In the genomic region with DNA sequence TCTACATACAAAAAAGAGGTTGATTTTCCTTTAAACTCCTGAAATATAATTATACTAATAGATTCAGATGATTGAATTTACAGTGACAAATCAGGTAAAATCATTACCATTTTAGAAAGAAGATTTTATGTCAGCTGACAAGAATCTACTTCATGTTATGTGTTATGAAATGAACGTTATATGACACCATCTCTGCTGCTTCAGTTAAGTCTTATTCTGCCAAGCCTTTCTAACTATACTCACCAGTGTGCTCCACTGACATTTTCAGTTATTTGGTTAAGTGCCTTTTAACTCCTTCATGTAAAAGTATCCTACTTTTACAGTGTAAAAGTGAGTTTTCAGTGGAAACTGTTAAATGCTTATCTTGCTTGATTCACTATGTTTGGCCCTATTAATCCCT, we compare ENCODE assay signal across 29 cellular contexts.
DNase-seq lines count a peak whose midpoint lies in the region; ATAC-seq, FAIRE-seq and TF ChIP-seq lines count a peak whose summit lies in the region.
"Had no signal": no experiment of that assay in that cellular context is flagged by ENCODE, and none has a peak within 500 bp of the region (broad histone marks: within the 10 kb centered on the region; RNA-seq: fewer than 3 reads in every experiment).

No MANE protein-coding gene starts in this region.

- peaks cover 27% of the 10 kb centered on the region for H3K36me3 ChIP-seq in adipocyte (ENCODE audit: control insufficient read depth, insufficient read depth, low read length, severe bottlenecking)
- H3K36me3 ChIP-seq in fibroblast of lung (ENCODE audit: control insufficient read depth, insufficient read depth, low read length): no peaks in the 10 kb centered on the region
- no peaks in the 10 kb centered on the region for H3K36me3 ChIP-seq in pancreas
- H3K36me3 ChIP-seq: HAP-1, left lung had no signal

- 43 to 65% methylated on average over 1 of the region's 1 CpG for WGBS in pancreas, 2 donors

- no peaks in the 10 kb centered on the region for H3K36me3 Mint-ChIP-seq in activated CD8-positive, alpha-beta T cell treated with anti-CD3 and anti-CD28 coated beads for 36 hours (ENCODE audit: low read depth)
- H3K36me3 Mint-ChIP-seq: activated CD4-positive, alpha-beta memory T cell treated with anti-CD3 and anti-CD28 coated beads for 36 hours; naive thymus-derived CD8-positive, alpha-beta T cell; stimulated activated effector memory CD8-positive, alpha-beta T cell treated with anti-CD3 and anti-CD28 coated beads, Interleukin-12 subunit alpha, Interleukin-12 subunit beta, amount 100 ng/mL, for 72 hours had no signal

- H3K9me3 ChIP-seq in adipocyte (ENCODE audit: control insufficient read depth, low read length) (no peaks in the 10 kb centered on the region), fibroblast of lung (ENCODE audit: control insufficient read depth, insufficient read depth, low read depth, low read length) (no peaks in the 10 kb centered on the region), pancreas (no peaks in the 10 kb centered on the region)
- H3K9me3 ChIP-seq: HAP-1, left lung, testis had no signal

- no peak overlapping the region for H2AFZ ChIP-seq in fibroblast of lung (ENCODE audit: low read length)

- DNase-seq in EH (ENCODE audit: low read depth): peak; percentile 3
- DNase-seq in adipocyte (ENCODE audit: low read depth): peak; percentile 65
- DNase-seq in fibroblast of lung (ENCODE audit: low read depth in 2 of 2): peak; percentile 16 to 76
- DNase-seq in pancreas: no peak
- DNase-seq in activated CD8-positive, alpha-beta T cell treated with anti-CD3 and anti-CD28 coated beads for 36 hours: no peak
- DNase-seq in activated naive CD4-positive, alpha-beta T cell treated with Interleukin-2 at 50 U/mL for 16 hours: no peak
- DNase-seq in activated T-cell treated with anti-CD3 and anti-CD28 coated beads, Interleukin-2, amount 50 U/mL, for 1 hour: no peak
- DNase-seq: activated B cell treated with CpG ODN at 0.5 μM for 24 hours; activated CD4-positive, alpha-beta memory T cell treated with anti-CD3 and anti-CD28 coated beads for 36 hours; activated gamma-delta T cell; Calu3; foreskin melanocyte; left lung; naive thymus-derived CD8-positive, alpha-beta T cell; NCI-H1105; NCI-H2029; NCI-H446; occipital lobe; retina; stimulated activated CD4-positive, alpha-beta T cell treated with anti-CD3 and anti-CD28 coated beads, Interleukin-2, amount 100 ng/mL, for 48 hours; T1000; testis had no signal

- no peak overlapping the region for H3K9ac ChIP-seq in adipocyte (ENCODE audit: low read length)
- no peak overlapping the region for H3K9ac ChIP-seq in fibroblast of lung (ENCODE audit: insufficient read depth, low read length)

- H3K4me2 ChIP-seq in fibroblast of lung (ENCODE audit: extremely low read depth, insufficient read depth, low read length): no peak overlapping the region

- ATAC-seq in pancreas (no peak), GM21390 (IDR thresholded peaks at IDR 0.05; ENCODE audit: unreplicated experiment) (no peak)
- no peak for ATAC-seq in activated CD8-positive, alpha-beta T cell treated with anti-CD3 and anti-CD28 coated beads for 36 hours
- ATAC-seq: HepG2; left lung; naive thymus-derived CD8-positive, alpha-beta T cell; stimulated activated effector memory CD8-positive, alpha-beta T cell treated with anti-CD3 and anti-CD28 coated beads, Interleukin-12 subunit alpha, Interleukin-12 subunit beta, amount 100 ng/mL, for 72 hours had no signal

- H3K4me3 ChIP-seq in adipocyte (ENCODE audit: low read length): no peak overlapping the region
- H3K4me3 ChIP-seq in fibroblast of lung (replicated peaks in 1 of 4; ENCODE audit: control extremely low read depth in 1 of 4, insufficient read depth in 1 of 4, low read depth in 3 of 4, low read length in 4 of 4): no peak overlapping the region
- H3K4me3 ChIP-seq in pancreas: no peak overlapping the region
- H3K4me3 ChIP-seq: HAP-1, left lung, testis had no signal

- intact Hi-C loops in pancreas (cut with DNase I): no loop called here
- intact Hi-C loops in activated CD8-positive, alpha-beta T cell treated with anti-CD3 and anti-CD28 coated beads for 36 hours (cut with micrococcal nuclease): no loop called here

- peaks cover 31% of the 10 kb centered on the region for H3K4me1 ChIP-seq in adipocyte (ENCODE audit: control insufficient read depth, insufficient read depth, low read length)
- peaks cover 3% of the 10 kb centered on the region for H3K4me1 ChIP-seq in fibroblast of lung (ENCODE audit: control insufficient read depth, extremely low read depth, insufficient read depth, low read length)
- no peaks in the 10 kb centered on the region for H3K4me1 ChIP-seq in pancreas
- H3K4me1 ChIP-seq: HAP-1, left lung, testis had no signal

- H4K20me1 ChIP-seq in fibroblast of lung (ENCODE audit: control insufficient read depth, extremely low read depth, insufficient read depth, low read length): no peaks in the 10 kb centered on the region

- H3K27me3 Mint-ChIP-seq in activated CD8-positive, alpha-beta T cell treated with anti-CD3 and anti-CD28 coated beads for 36 hours: peaks cover 2% of the 10 kb centered on the region
- H3K27me3 Mint-ChIP-seq: dendritic cell treated with granulocyte-macrophage colony-stimulating factor and Interleukin-4, amounts not matched to agents 40 ng/mL and 50 ng/mL, for 4 days had no signal

- H3K27me3 ChIP-seq in adipocyte (replicated peaks; ENCODE audit: control insufficient read depth, insufficient read depth, low read length) (no peaks in the 10 kb centered on the region), fibroblast of lung (ENCODE audit: control insufficient read depth, insufficient read depth, low read length) (no peaks in the 10 kb centered on the region), pancreas (no peaks in the 10 kb centered on the region)
- H3K27me3 ChIP-seq: left lung, testis had no signal

- FAIRE-seq in pancreas (lab: Jason Lieb, UNC): peak; percentile 29
- FAIRE-seq: bronchial epithelial cell, HepG2 had no signal

- H3K27ac Mint-ChIP-seq in activated CD8-positive, alpha-beta T cell treated with anti-CD3 and anti-CD28 coated beads for 36 hours: no peak overlapping the region
- H3K27ac Mint-ChIP-seq: activated B cell treated with CpG ODN at 0.5 μM for 24 hours; activated CD4-positive, alpha-beta memory T cell treated with anti-CD3 and anti-CD28 coated beads for 36 hours; dendritic cell treated with granulocyte-macrophage colony-stimulating factor and Interleukin-4, amounts not matched to agents 40 ng/mL and 50 ng/mL, for 4 days; naive thymus-derived CD8-positive, alpha-beta T cell; stimulated activated effector memory CD8-positive, alpha-beta T cell treated with anti-CD3 and anti-CD28 coated beads, Interleukin-12 subunit alpha, Interleukin-12 subunit beta, amount 100 ng/mL, for 72 hours had no signal

- H3K9me3 Mint-ChIP-seq in activated CD8-positive, alpha-beta T cell treated with anti-CD3 and anti-CD28 coated beads for 36 hours: no peaks in the 10 kb centered on the region
- H3K9me3 Mint-ChIP-seq: activated B cell treated with CpG ODN at 0.5 μM for 24 hours; activated CD4-positive, alpha-beta memory T cell treated with anti-CD3 and anti-CD28 coated beads for 36 hours; dendritic cell treated with granulocyte-macrophage colony-stimulating factor and Interleukin-4, amounts not matched to agents 40 ng/mL and 50 ng/mL, for 4 days; naive thymus-derived CD8-positive, alpha-beta T cell; stimulated activated effector memory CD8-positive, alpha-beta T cell treated with anti-CD3 and anti-CD28 coated beads, Interleukin-12 subunit alpha, Interleukin-12 subunit beta, amount 100 ng/mL, for 72 hours had no signal

- H3K79me2 ChIP-seq in fibroblast of lung (ENCODE audit: control insufficient read depth, insufficient read depth, low read length): no peaks in the 10 kb centered on the region

- POLR2A ChIA-PET in activated CD8-positive, alpha-beta T cell treated with anti-CD3 and anti-CD28 coated beads for 36 hours (lab: Charles Lee): no interaction called here

- H3K4me1 Mint-ChIP-seq in activated CD8-positive, alpha-beta T cell treated with anti-CD3 and anti-CD28 coated beads for 36 hours (ENCODE audit: low read depth): peaks cover 2% of the 10 kb centered on the region
- H3K4me1 Mint-ChIP-seq: activated B cell treated with CpG ODN at 0.5 μM for 24 hours; naive thymus-derived CD8-positive, alpha-beta T cell; stimulated activated effector memory CD8-positive, alpha-beta T cell treated with anti-CD3 and anti-CD28 coated beads, Interleukin-12 subunit alpha, Interleukin-12 subunit beta, amount 100 ng/mL, for 72 hours had no signal

- H3K27ac ChIP-seq in fibroblast of lung (ENCODE audit: insufficient read depth, low read length): no peak overlapping the region
- H3K27ac ChIP-seq in pancreas: no peak overlapping the region
- H3K27ac ChIP-seq: C4-2B, left lung, testis had no signal

- TF ChIP-seq CTCF in fibroblast of lung (conservative IDR thresholded peaks at IDR 0.05 in 1 of 2, IDR thresholded peaks at IDR 0.05 in 1 of 2; ENCODE audit: low read depth in 1 of 2, low read length in 2 of 2) (no peak), pancreas (IDR thresholded peaks at IDR 0.05) (no peak)
- no peak for TF ChIP-seq CTCF in activated CD8-positive, alpha-beta T cell treated with anti-CD3 and anti-CD28 coated beads for 36 hours (IDR thresholded peaks at IDR 0.05)

- H3K4me3 Mint-ChIP-seq in activated CD8-positive, alpha-beta T cell treated with anti-CD3 and anti-CD28 coated beads for 36 hours: no peak overlapping the region
- H3K4me3 Mint-ChIP-seq: activated B cell treated with CpG ODN at 0.5 μM for 24 hours; activated CD4-positive, alpha-beta memory T cell treated with anti-CD3 and anti-CD28 coated beads for 36 hours; dendritic cell treated with granulocyte-macrophage colony-stimulating factor and Interleukin-4, amounts not matched to agents 40 ng/mL and 50 ng/mL, for 4 days; naive thymus-derived CD8-positive, alpha-beta T cell; stimulated activated effector memory CD8-positive, alpha-beta T cell treated with anti-CD3 and anti-CD28 coated beads, Interleukin-12 subunit alpha, Interleukin-12 subunit beta, amount 100 ng/mL, for 72 hours had no signal

- CTCF ChIA-PET in activated CD8-positive, alpha-beta T cell treated with anti-CD3 and anti-CD28 coated beads for 36 hours (lab: Charles Lee): no interaction called here

Comparison
In these comparisons a context has a peak if more than half of its experiments do, and no peak if none do; other contexts are left out.
1. DNase-seq: peak in EH (single experiment), adipocyte (single experiment) and fibroblast of lung (2 of 2); none in pancreas (0 of 6), activated CD8-positive, alpha-beta T cell treated with anti-CD3 and anti-CD28 coated beads for 36 hours (single experiment), activated naive CD4-positive, alpha-beta T cell treated with Interleukin-2 at 50 U/mL for 16 hours (single experiment) and activated T-cell treated with anti-CD3 and anti-CD28 coated beads, Interleukin-2, amount 50 U/mL, for 1 hour (single experiment).